ENCODE assay signal across 8 cellular contexts in genomic region chr1:100265931-100266830, GRCh38.
DNase-seq lines count a peak whose midpoint lies in the region; ATAC-seq lines count a peak whose summit lies in the region.

TSS of gene RTCA (plus strand) at chr1:100266216. CDS start at chr1:100266376, 160 bp downstream.

- ATAC-seq in HG03442 (IDR thresholded peaks at IDR 0.05; ENCODE audit: unreplicated experiment): peak; percentile 96

- peak within 1 kb of the TSS; percentile 69 for H3K27ac ChIP-seq in cingulate gyrus (ENCODE audit: low read depth, low read length)

- peak; percentile 93 to 96 for DNase-seq in AML-193 (lab: John Stamatoyannopoulos, UW)
- DNase-seq in GM19238 (ENCODE audit: insufficient read length, low spot score): peak; percentile 79
- peak; percentile 83 to 91 for DNase-seq in NCI-H524 (lab: John Stamatoyannopoulos, UW)
- peak; percentile 95 to 96 for DNase-seq in activated CD4-positive, alpha-beta T cell treated with anti-CD3 and anti-CD28 coated beads for 4 hours
- peak; percentile 95 for DNase-seq in kidney tubule cell (ENCODE audit: low spot score)
- peak; percentile 90 to 95 (median 93) for DNase-seq in stimulated activated CD4-positive, alpha-beta T cell treated with anti-CD3 and anti-CD28 coated beads, Interleukin-1b, Interleukin-23, amount 100 ng/mL, for 24 hours (ENCODE audit: low read depth in 4 of 4, low spot score in 1 of 4)

Comparison
In these comparisons a context has a peak if more than half of its experiments do, and no peak if none do; other contexts are left out.
1. Peak in every context shown above with its lines: DNase-seq, ATAC-seq and H3K27ac ChIP-seq.